In the genomic region with DNA sequence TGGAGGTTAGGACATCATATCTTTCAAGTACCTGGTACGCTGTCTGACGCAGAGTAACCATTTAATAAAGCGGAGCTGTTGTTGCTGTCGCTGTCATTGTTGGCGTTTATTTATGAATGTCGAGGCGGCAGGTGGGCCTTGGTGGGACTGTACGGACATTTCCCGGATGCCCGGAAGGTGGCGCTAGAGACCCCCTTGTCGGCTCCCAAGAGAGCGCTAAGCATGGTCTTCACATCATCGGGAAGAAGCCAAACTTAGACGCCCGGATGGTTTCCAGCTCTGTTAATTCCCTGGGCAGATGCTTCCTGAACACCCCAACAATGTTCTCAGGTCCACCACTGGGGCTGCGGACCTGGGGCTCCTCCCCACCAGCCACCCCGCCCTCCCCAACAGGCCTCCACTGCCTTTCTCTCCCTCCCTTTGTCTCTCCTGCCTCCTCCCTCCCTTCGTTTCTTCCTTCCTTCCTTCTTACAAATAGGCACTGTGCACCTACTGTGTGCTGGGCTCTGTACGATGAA, we compare ENCODE assay signal across 8 cellular contexts. TPM values are rescaled to one million over a fixed set of nuclear protein-coding genes. Genes with fewer than 3 reads are reported as not detected.
DNase-seq lines count a peak whose midpoint lies in the region; ATAC-seq and TF ChIP-seq lines count a peak whose summit lies in the region.

No MANE protein-coding gene starts in this region.

- H3K27ac Mint-ChIP-seq in GM23338: no peak overlapping the region

- no peak overlapping the region for H3K4me3 ChIP-seq in BLaER1 treated with 17β-estradiol and CSF1 and Interleukin-3, amounts not matched to agents 10 nM and 100 nM
- H3K4me3 ChIP-seq in GM23338: peak overlapping the region; percentile 43

- no peaks in the 10 kb centered on the region for H3K36me3 ChIP-seq in BLaER1 treated with 17β-estradiol and CSF1 and Interleukin-3, amounts not matched to agents 10 nM and 100 nM
- no peaks in the 10 kb centered on the region for H3K36me3 ChIP-seq in GM23338 (ENCODE audit: insufficient read depth)

- no peaks in the 10 kb centered on the region for H3K27me3 ChIP-seq in BLaER1 treated with 17β-estradiol and CSF1 and Interleukin-3, amounts not matched to agents 10 nM and 100 nM
- H3K27me3 ChIP-seq in GM23338 (ENCODE audit: insufficient read depth): peaks cover 12% of the 10 kb centered on the region; the same call in 1 of the 2 replicates
- H3K27me3 ChIP-seq in layer of hippocampus (ENCODE audit: control insufficient read depth, insufficient read depth, low read length): no peaks in the 10 kb centered on the region

- peak overlapping the region; percentile 36 to 68 (median 51) for H3K4me2 ChIP-seq in BLaER1 treated with 17β-estradiol and CSF1 and Interleukin-3, amounts not matched to agents 10 nM and 100 nM
- H3K4me2 ChIP-seq in GM23338: peak overlapping the region; percentile 74

- peak; percentile 83 to 87 for TF ChIP-seq CTCF in GM23338 (conservative IDR thresholded peaks at IDR 0.05; ENCODE audit: low read depth in 2 of 2)

- H3K9me3 ChIP-seq in BLaER1 treated with 17β-estradiol and CSF1 and Interleukin-3, amounts not matched to agents 10 nM and 100 nM (replicated peaks in 1 of 11): no peaks in the 10 kb centered on the region

- H3K4me1 Mint-ChIP-seq in GM23338: peaks cover 2% of the 10 kb centered on the region; the same call in 1 of the 3 replicates

- H3K4me3 Mint-ChIP-seq in GM23338: 0 out of 3 replicates have a peak overlapping the region, but pooled peaks have one; percentile 34

- peak overlapping the region; percentile 99 for H2AFZ ChIP-seq in GM23338

- peak; percentile 87 for DNase-seq in GM23338 (ENCODE audit: low spot score)
- peak; percentile 46 for DNase-seq in NCI-H2171 treated with DMSO at 0.1 percent for 48 hours (lab: John Stamatoyannopoulos, UW)
- peak; percentile 75 to 77 for DNase-seq in activated CD4-positive, alpha-beta T cell treated with anti-CD3 and anti-CD28 coated beads for 24 hours (ENCODE audit: low read depth in 2 of 2)
- DNase-seq in cerebellum (ENCODE audit: low spot score): peak; percentile 85
- DNase-seq in stimulated activated CD4-positive, alpha-beta T cell treated with anti-CD3 and anti-CD28 coated beads, Interleukin-1b, Interleukin-23, amount 100 ng/mL, for 48 hours: peak; percentile 79

- no peaks in the 10 kb centered on the region for H3K9me3 Mint-ChIP-seq in GM23338

- H3K36me3 Mint-ChIP-seq in GM23338 (ENCODE audit: low read depth): no peaks in the 10 kb centered on the region

- H3K27ac ChIP-seq in BLaER1 treated with 17β-estradiol and CSF1 and Interleukin-3, amounts not matched to agents 10 nM and 100 nM: peak overlapping the region in 10 of 11 experiments; percentile 2 to 62 (median 44); a peak in 14 of 22 replicates
- H3K27ac ChIP-seq in GM23338 (ENCODE audit: low read depth) (no peak overlapping the region), layer of hippocampus (ENCODE audit: low read depth, low read length) (peak overlapping the region; percentile 64)

- no peaks in the 10 kb centered on the region for H4K20me1 ChIP-seq in BLaER1 treated with 17β-estradiol and CSF1 and Interleukin-3, amounts not matched to agents 10 nM and 100 nM
- no peaks in the 10 kb centered on the region; the same call in 1 of the 2 replicates for H4K20me1 ChIP-seq in GM23338 (replicated peaks; ENCODE audit: insufficient read depth)

- peaks cover 36 to 53% (median 46%) of the 10 kb centered on the region in 10 experiments for H3K4me1 ChIP-seq in BLaER1 treated with 17β-estradiol and CSF1 and Interleukin-3, amounts not matched to agents 10 nM and 100 nM
- peaks cover 4% of the 10 kb centered on the region; the same call in 1 of the 2 replicates for H3K4me1 ChIP-seq in GM23338 (ENCODE audit: insufficient read depth)

- no peaks in the 10 kb centered on the region for H3K79me2 ChIP-seq in GM23338 (replicated peaks; ENCODE audit: insufficient read depth)

- no peaks in the 10 kb centered on the region for H3F3A ChIP-seq in GM23338 (replicated peaks; ENCODE audit: low read depth)

- 0 out of 2 replicates have a peak, but pooled peaks cover 6% of the 10 kb centered on the region for H3K9me2 ChIP-seq in GM23338 (ENCODE audit: insufficient read depth)

- ATAC-seq in GM23338 (peak; percentile 83), HG03342 (IDR thresholded peaks at IDR 0.05; ENCODE audit: unreplicated experiment) (no peak)

- peaks cover 14% of the 10 kb centered on the region for H3K27me3 Mint-ChIP-seq in GM23338 (ENCODE audit: insufficient read depth, low read depth, poor library complexity)

- peak overlapping the region; percentile 12 to 62 (median 46); a peak in 17 of 22 replicates for H3K9ac ChIP-seq in BLaER1 treated with 17β-estradiol and CSF1 and Interleukin-3, amounts not matched to agents 10 nM and 100 nM

TF ChIP-seq in GM23338, 12 proteins besides CTCF, POLR2A, EP300 and RAD21 (continues in another document):
- no peak for TF ChIP-seq ZNF331 (CRISPR knock-in tag; IDR thresholded peaks at IDR 0.05; ENCODE audit: low read depth)
- TF ChIP-seq POLR2AphosphoS5 (IDR thresholded peaks at IDR 0.05; ENCODE audit: low read depth): no peak
- TF ChIP-seq CREB1 (CRISPR knock-in tag; IDR thresholded peaks at IDR 0.05; ENCODE audit: low read depth): no peak
- no peak for TF ChIP-seq JUNB (IDR thresholded peaks at IDR 0.05; ENCODE audit: unreplicated experiment)
- TF ChIP-seq EZH2phosphoT487 (IDR thresholded peaks at IDR 0.05; ENCODE audit: unreplicated experiment): no peak
- TF ChIP-seq ZNF462 (CRISPR knock-in tag; IDR thresholded peaks at IDR 0.05): no peak

RNA-seq across cellular contexts. Expression of gene DUSP1, which starts 54.1 kb away (rescaled TPM):
- total RNA-seq in GM23338 (2014; rRNA removed; shearing (Covaris generic)): 12.8 and 17.2 TPM in 2 replicates
- 8.7 and 9.7 TPM in 2 replicates for polyA plus RNA-seq in GM23338 (2016; fragmentation: Nextera tagmentation; extraction: Ambion mirVana)
- total RNA-seq in cerebellum: 36.9 TPM
